1 cellular context compared by ENCODE assay signal in the genomic region with DNA sequence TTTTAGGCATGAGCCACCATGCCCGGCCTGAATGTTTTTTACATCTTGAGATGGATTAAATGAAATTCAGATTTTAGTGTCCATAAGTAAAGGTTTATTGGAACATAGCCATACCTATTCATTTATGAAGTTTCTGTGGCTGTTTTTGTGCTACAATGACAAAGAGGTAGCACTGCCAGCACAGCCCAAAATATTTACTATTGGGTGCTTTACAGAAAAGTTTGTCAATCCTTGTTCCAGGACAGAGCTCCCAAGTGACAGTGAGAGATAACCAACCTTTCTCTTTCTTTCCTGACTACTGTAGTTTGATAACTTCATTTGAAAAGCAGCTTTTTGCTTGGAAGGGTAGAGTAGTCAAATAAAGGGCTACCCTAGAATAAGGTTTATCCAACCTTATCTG.
TF ChIP-seq lines count a peak whose summit lies in the region.

No MANE protein-coding gene starts in this region.

TF ChIP-seq in GM23338, 12 proteins besides CTCF, POLR2A, EP300 and RAD21 (continued from another document):
- TF ChIP-seq, protein P1, sequence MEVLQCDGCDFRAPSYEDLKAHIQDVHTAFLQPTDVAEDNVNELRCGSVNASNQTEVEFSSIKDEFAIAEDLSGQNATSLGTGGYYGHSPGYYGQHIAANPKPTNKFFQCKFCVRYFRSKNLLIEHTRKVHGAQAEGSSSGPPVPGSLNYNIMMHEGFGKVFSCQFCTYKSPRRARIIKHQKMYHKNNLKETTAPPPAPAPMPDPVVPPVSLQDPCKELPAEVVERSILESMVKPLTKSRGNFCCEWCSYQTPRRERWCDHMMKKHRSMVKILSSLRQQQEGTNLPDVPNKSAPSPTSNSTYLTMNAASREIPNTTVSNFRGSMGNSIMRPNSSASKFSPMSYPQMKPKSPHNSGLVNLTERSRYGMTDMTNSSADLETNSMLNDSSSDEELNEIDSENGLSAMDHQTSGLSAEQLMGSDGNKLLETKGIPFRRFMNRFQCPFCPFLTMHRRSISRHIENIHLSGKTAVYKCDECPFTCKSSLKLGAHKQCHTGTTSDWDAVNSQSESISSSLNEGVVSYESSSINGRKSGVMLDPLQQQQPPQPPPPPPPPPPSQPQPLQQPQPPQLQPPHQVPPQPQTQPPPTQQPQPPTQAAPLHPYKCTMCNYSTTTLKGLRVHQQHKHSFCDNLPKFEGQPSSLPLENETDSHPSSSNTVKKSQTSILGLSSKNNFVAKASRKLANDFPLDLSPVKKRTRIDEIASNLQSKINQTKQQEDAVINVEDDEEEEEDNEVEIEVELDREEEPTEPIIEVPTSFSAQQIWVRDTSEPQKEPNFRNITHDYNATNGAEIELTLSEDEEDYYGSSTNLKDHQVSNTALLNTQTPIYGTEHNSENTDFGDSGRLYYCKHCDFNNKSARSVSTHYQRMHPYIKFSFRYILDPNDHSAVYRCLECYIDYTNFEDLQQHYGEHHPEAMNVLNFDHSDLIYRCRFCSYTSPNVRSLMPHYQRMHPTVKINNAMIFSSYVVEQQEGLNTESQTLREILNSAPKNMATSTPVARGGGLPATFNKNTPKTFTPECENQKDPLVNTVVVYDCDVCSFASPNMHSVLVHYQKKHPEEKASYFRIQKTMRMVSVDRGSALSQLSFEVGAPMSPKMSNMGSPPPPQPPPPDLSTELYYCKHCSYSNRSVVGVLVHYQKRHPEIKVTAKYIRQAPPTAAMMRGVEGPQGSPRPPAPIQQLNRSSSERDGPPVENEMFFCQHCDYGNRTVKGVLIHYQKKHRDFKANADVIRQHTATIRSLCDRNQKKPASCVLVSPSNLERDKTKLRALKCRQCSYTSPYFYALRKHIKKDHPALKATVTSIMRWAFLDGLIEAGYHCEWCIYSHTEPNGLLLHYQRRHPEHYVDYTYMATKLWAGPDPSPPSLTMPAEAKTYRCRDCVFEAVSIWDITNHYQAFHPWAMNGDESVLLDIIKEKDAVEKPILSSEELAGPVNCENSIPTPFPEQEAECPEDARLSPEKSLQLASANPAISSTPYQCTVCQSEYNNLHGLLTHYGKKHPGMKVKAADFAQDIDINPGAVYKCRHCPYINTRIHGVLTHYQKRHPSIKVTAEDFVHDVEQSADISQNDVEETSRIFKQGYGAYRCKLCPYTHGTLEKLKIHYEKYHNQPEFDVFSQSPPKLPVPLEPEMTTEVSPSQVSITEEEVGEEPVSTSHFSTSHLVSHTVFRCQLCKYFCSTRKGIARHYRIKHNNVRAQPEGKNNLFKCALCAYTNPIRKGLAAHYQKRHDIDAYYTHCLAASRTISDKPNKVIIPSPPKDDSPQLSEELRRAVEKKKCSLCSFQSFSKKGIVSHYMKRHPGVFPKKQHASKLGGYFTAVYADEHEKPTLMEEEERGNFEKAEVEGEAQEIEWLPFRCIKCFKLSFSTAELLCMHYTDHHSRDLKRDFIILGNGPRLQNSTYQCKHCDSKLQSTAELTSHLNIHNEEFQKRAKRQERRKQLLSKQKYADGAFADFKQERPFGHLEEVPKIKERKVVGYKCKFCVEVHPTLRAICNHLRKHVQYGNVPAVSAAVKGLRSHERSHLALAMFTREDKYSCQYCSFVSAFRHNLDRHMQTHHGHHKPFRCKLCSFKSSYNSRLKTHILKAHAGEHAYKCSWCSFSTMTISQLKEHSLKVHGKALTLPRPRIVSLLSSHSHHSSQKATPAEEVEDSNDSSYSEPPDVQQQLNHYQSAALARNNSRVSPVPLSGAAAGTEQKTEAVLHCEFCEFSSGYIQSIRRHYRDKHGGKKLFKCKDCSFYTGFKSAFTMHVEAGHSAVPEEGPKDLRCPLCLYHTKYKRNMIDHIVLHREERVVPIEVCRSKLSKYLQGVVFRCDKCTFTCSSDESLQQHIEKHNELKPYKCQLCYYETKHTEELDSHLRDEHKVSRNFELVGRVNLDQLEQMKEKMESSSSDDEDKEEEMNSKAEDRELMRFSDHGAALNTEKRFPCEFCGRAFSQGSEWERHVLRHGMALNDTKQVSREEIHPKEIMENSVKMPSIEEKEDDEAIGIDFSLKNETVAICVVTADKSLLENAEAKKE (CRISPR knock-in tag; IDR thresholded peaks at IDR 0.05), result no peak
- TF ChIP-seq POLR2AphosphoS5 (IDR thresholded peaks at IDR 0.05; ENCODE audit: low read depth), result no peak
- no peak for TF ChIP-seq EZH2phosphoT487 (IDR thresholded peaks at IDR 0.05; ENCODE audit: unreplicated experiment)
- no peak for TF ChIP-seq NANOG (IDR thresholded peaks at IDR 0.05; ENCODE audit: borderline replicate concordance)
- TF ChIP-seq JUNB (IDR thresholded peaks at IDR 0.05; ENCODE audit: unreplicated experiment), result no peak
- TF ChIP-seq ZNF331 (CRISPR knock-in tag; IDR thresholded peaks at IDR 0.05; ENCODE audit: low read depth), result no peak
